Comparison of ENCODE assay signal across 8 cellular contexts in the genomic region with DNA sequence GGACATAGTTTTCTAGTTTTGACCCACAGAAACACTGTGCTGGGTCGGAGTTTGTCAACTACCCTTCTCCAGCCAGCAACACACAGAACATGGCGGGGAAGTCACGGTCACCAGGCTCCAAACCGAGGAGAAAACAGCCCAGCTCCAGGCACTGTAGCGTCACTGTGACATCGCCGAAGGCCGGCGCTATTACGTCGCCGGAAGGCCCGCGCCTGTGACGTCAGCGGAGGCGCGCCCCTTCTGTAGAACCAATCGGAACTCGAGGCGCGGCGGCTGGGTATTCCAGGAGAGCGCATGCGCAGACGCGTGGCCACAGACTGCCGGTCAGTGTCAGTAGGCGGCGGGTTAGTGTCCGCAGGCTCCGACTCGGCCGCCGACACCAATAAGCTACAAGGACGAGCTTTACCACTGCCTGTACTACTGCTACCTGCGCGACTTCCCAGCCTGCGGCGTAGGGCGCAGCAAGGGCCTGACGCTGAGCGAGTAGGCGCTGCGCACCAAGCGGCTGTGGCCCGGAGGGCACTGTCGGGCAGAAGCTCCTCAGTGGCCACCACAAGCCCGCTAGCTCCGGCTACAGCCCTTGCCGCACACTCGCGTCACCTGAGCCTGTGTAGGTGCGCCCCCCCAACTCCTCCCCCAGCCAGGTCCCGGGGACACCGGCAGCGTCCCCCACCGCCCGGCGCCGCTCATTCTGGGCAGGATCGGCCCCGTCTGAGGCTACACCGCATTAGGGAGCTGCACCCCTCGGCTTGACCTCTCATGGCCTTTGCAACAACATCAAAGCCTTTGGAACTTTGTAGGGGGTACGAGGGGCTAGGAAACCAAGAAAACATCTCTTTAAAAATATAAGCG.
DNase-seq lines count a peak whose midpoint lies in the region; ATAC-seq lines count a peak whose summit lies in the region.

No MANE protein-coding gene starts in this region.

- DNase-seq in AML-193 (lab: John Stamatoyannopoulos, UW) (peak; percentile 70 to 73), NCI-H510A treated with DMSO at 0.1 percent for 48 hours (lab: John Stamatoyannopoulos, UW) (peak; percentile 79), kidney glomerular epithelial cell (lab: John Stamatoyannopoulos, UW) (peak; percentile 79)
- peak; percentile 95 for DNase-seq in activated CD4-positive, alpha-beta T cell treated with anti-CD3 and anti-CD28 coated beads for 48 hours
- DNase-seq in stimulated activated CD4-positive, alpha-beta T cell treated with anti-CD3 and anti-CD28 coated beads, Interleukin-15, amount 100 ng/mL, for 24 hours, result peak; percentile 94

- H3K27ac ChIP-seq in cingulate gyrus (ENCODE audit: low read depth, low read length), result peak overlapping the region; percentile 75

- peak; percentile 92 for ATAC-seq in GM19043 (IDR thresholded peaks at IDR 0.05; ENCODE audit: low read depth, unreplicated experiment)
- ATAC-seq in HG03378 (IDR thresholded peaks at IDR 0.05; ENCODE audit: unreplicated experiment), result peak; percentile 91

Comparison
In these comparisons a context has a peak if more than half of its experiments do, and no peak if none do; other contexts are left out.
1. Peak in every context shown above with its lines: DNase-seq, ATAC-seq and H3K27ac ChIP-seq.